ENCODE assay signal across 11 cellular contexts in genomic region chr2:14756981-14757657, GRCh38.
DNase-seq lines count a peak whose midpoint lies in the region; ATAC-seq, FAIRE-seq and TF ChIP-seq lines count a peak whose summit lies in the region.
"Had no signal": no experiment of that assay in that cellular context is flagged by ENCODE, and none has a peak within 500 bp of the region (broad histone marks: within the 10 kb centered on the region; RNA-seq: fewer than 3 reads in every experiment).

No MANE protein-coding gene starts in this region.

- no peaks in the 10 kb centered on the region for H3K79me1 ChIP-seq in mesenchymal stem cell (replicated peaks; ENCODE audit: low read length, poor library complexity, severe bottlenecking)

- H3K4me3 ChIP-seq in bronchial epithelial cell (ENCODE audit: low read depth, low read length) (no peak overlapping the region), mesenchymal stem cell (ENCODE audit: insufficient read depth in 1 of 2, low read depth in 1 of 2, low read length in 2 of 2) (no peak overlapping the region)
- H3K4me3 ChIP-seq: heart right ventricle had no signal

- H3K9ac ChIP-seq in mesenchymal stem cell (ENCODE audit: low read length), result peak overlapping the region; percentile 73

- H2BK120ac ChIP-seq in mesenchymal stem cell (ENCODE audit: low read depth, low read length), result no peak overlapping the region

- no peak overlapping the region for H2BK5ac ChIP-seq in mesenchymal stem cell (ENCODE audit: low read depth, low read length, poor library complexity, severe bottlenecking)

- H2BK15ac ChIP-seq in mesenchymal stem cell (ENCODE audit: low read depth, poor library complexity, severe bottlenecking), result no peak overlapping the region

- H3K4me1 ChIP-seq in mesenchymal stem cell (ENCODE audit: control insufficient read depth, insufficient read depth, low read depth, low read length), result no peaks in the 10 kb centered on the region
- H3K4me1 ChIP-seq: heart right ventricle had no signal

- peak overlapping the region in 1 of 2 experiments; percentile 44 for H3K14ac ChIP-seq in mesenchymal stem cell (ENCODE audit: low read length in 2 of 2)

- no peaks in the 10 kb centered on the region for H3K27me3 ChIP-seq in bronchial epithelial cell (ENCODE audit: control insufficient read depth, insufficient read depth, low read length)
- H3K27me3 ChIP-seq in mesenchymal stem cell (ENCODE audit: control insufficient read depth in 1 of 2, insufficient read depth in 1 of 2, low read length in 2 of 2), result no peaks in the 10 kb centered on the region
- H3K27me3 ChIP-seq: heart right ventricle had no signal

- H3K4me2 ChIP-seq in mesenchymal stem cell (ENCODE audit: low read length, poor library complexity, severe bottlenecking), result no peak overlapping the region

- TF ChIP-seq CTCF in bronchial epithelial cell (IDR thresholded peaks at IDR 0.05; ENCODE audit: insufficient read depth, low read length, severe bottlenecking), result no peak

- FAIRE-seq in bronchial epithelial cell (lab: Jason Lieb, UNC), result peak; percentile 97
- FAIRE-seq: GM12891 had no signal

- H3K4ac ChIP-seq in mesenchymal stem cell (ENCODE audit: low read depth in 1 of 2, low read length in 2 of 2), result no peak overlapping the region

- DNase-seq in AG08396 (ENCODE audit: low spot score) (peak; percentile 75), M059J (ENCODE audit: low read depth) (peak; percentile 85), bronchial epithelial cell (ENCODE audit: low read depth) (peak; percentile 98), mesenchymal stem cell (peak; percentile 76), DMS153 (lab: John Stamatoyannopoulos, UW) (no peak), left colon (no peak), NCI-H1105 treated with DMSO at 0.1 percent for 48 hours (lab: John Stamatoyannopoulos, UW) (no peak)
- DNase-seq: CD4-positive, CD25-positive, alpha-beta regulatory T cell; heart right ventricle had no signal

- no peaks in the 10 kb centered on the region for H3K9me3 ChIP-seq in mesenchymal stem cell (ENCODE audit: control insufficient read depth, low read length)
- H3K9me3 ChIP-seq: heart right ventricle had no signal

- ATAC-seq in left colon (no peak), HG02852 (IDR thresholded peaks at IDR 0.05; ENCODE audit: unreplicated experiment) (no peak)

- no peak overlapping the region for H4K91ac ChIP-seq in mesenchymal stem cell (ENCODE audit: low read length)

- H3K18ac ChIP-seq in mesenchymal stem cell (ENCODE audit: low read depth in 1 of 2, low read length in 2 of 2), result no peak overlapping the region

- H3K23ac ChIP-seq in mesenchymal stem cell (ENCODE audit: low read length in 2 of 2), result no peak overlapping the region

- WGBS in mesenchymal stem cell, result 82% methylated on average over 7 of the region's 10 CpGs

- intact Hi-C loops in left colon (cut with DNase I, micrococcal nuclease), result no loop called here

- H2AK5ac ChIP-seq in mesenchymal stem cell (ENCODE audit: low read length, severe bottlenecking), result no peak overlapping the region

- peak overlapping the region in 1 of 2 experiments; percentile 34 for H2BK12ac ChIP-seq in mesenchymal stem cell (ENCODE audit: low read length in 2 of 2)

- H3K27ac ChIP-seq in mesenchymal stem cell (ENCODE audit: low read length, poor library complexity, severe bottlenecking), result no peak overlapping the region
- H3K27ac ChIP-seq: heart right ventricle had no signal

- H3K36me3 ChIP-seq in bronchial epithelial cell (ENCODE audit: control insufficient read depth, insufficient read depth, low read length) (no peaks in the 10 kb centered on the region), mesenchymal stem cell (ENCODE audit: control insufficient read depth in 1 of 2, insufficient read depth in 2 of 2, low read depth in 1 of 2, low read length in 2 of 2) (no peaks in the 10 kb centered on the region)
- H3K36me3 ChIP-seq: heart right ventricle had no signal

- H4K8ac ChIP-seq in mesenchymal stem cell (ENCODE audit: low read length), result no peak overlapping the region

- no peak overlapping the region for H2AFZ ChIP-seq in mesenchymal stem cell (ENCODE audit: low read depth, low read length)

Comparison
In these comparisons a context has a peak if more than half of its experiments do, and no peak if none do; other contexts are left out.
1. DNase-seq: peak in AG08396 (single experiment), M059J (single experiment), bronchial epithelial cell (single experiment) and mesenchymal stem cell (single experiment); none in DMS153 (single experiment), left colon (0 of 2) and NCI-H1105 treated with DMSO at 0.1 percent for 48 hours (single experiment).